ENCODE assay signal across 20 cellular contexts in genomic region chr2:231590614-231591013, GRCh38. TPM values are rescaled to one million over a fixed set of nuclear protein-coding genes. Genes with fewer than 3 reads are reported as not detected.
A peak's percentile ranks its signal among the peaks of the same experiment; 100 is the strongest.
DNase-seq lines count a peak whose midpoint lies in the region; ATAC-seq, FAIRE-seq and TF ChIP-seq lines count a peak whose summit lies in the region.
"Had no signal": no experiment of that assay in that cellular context is flagged by ENCODE, and none has a peak within 500 bp of the region (broad histone marks: within the 10 kb centered on the region; RNA-seq: fewer than 3 reads in every experiment).

No MANE protein-coding gene starts in this region.

- H3K9ac ChIP-seq in PC-3 (ENCODE audit: low read length), result no peak overlapping the region

- WGBS in small intestine, 3 donors, result 13 to 54% (median 49%) methylated on average over 6 of the region's 6 CpGs

- H3F3A ChIP-seq in PC-3 (ENCODE audit: low read length, unreplicated experiment), result no peaks in the 10 kb centered on the region

- H3K9me3 ChIP-seq in PC-3 (ENCODE audit: low read length) (no peaks in the 10 kb centered on the region), small intestine (ENCODE audit: control insufficient read depth, low read depth) (no peaks in the 10 kb centered on the region)
- H3K9me3 ChIP-seq: psoas muscle had no signal

- BruUV-seq in PC-3 (replicated peaks; lab: Mats Ljungman, UMichigan), result no TSS peak

- H3K27me3 ChIP-seq in PC-3 (ENCODE audit: low read length), result no peaks in the 10 kb centered on the region
- H3K27me3 ChIP-seq in small intestine (ENCODE audit: control insufficient read depth in 2 of 2, insufficient read depth in 2 of 2, low read length in 2 of 2), result no peaks in the 10 kb centered on the region

- H2AFZ ChIP-seq in PC-3 (ENCODE audit: low read length), result no peak overlapping the region

- H4K20me1 ChIP-seq in PC-3 (ENCODE audit: low read length), result no peaks in the 10 kb centered on the region

- POLR2A ChIA-PET in PC-3 (lab: Charles Lee; ENCODE audit: unreplicated experiment), result no interaction called here

- H3K36me3 ChIP-seq in PC-3 (ENCODE audit: low read depth, low read length) (no peaks in the 10 kb centered on the region), small intestine (ENCODE audit: control insufficient read depth in 2 of 2, insufficient read depth in 2 of 2, low read length in 2 of 2) (no peaks in the 10 kb centered on the region)

- H3K9me2 ChIP-seq in PC-3 (replicated peaks; ENCODE audit: low read length), result no peaks in the 10 kb centered on the region

- H3K79me2 ChIP-seq in PC-3 (ENCODE audit: low read length), result no peaks in the 10 kb centered on the region

- H3K4me3 ChIP-seq in PC-3 (ENCODE audit: low read length) (no peak overlapping the region), small intestine (ENCODE audit: low read depth in 1 of 2, low read length in 2 of 2) (no peak overlapping the region)
- H3K4me3 ChIP-seq: psoas muscle had no signal

- ATAC-seq in PC-3, result peak; percentile 33
- ATAC-seq: activated naive CD8-positive, alpha-beta T cell treated with anti-CD3 and anti-CD28 coated beads, Interleukin-2, amount 50 U/mL, for 24 hours; left ventricle myocardium superior; naive thymus-derived CD4-positive, alpha-beta T cell; psoas muscle; stimulated activated naive B cell treated with anti-CD40 and anti-IgM and Interleukin-4, amounts not matched to agents 10 μg/mL and 1 μg/mL and 100 μg/mL, for 72 hours had no signal

- intact Hi-C loops in PC-3 (cut with micrococcal nuclease), result no loop called here

- DNase-seq in NCI-H146 (lab: John Stamatoyannopoulos, UW) (peak; percentile 9), NCI-H146 treated with DMSO at 0.1 percent for 48 hours (lab: John Stamatoyannopoulos, UW; ENCODE audit: unreplicated experiment) (no peak), PC-3 (peak; percentile 15), islet precursor cell (peak; percentile 88), small intestine (peak; percentile 27), A172 (ENCODE audit: low spot score) (no peak), NCI-H524 treated with DMSO at 0.1 percent for 48 hours (lab: John Stamatoyannopoulos, UW) (no peak), dermis blood vessel endothelial cell (no peak)
- DNase-seq: activated naive CD8-positive, alpha-beta T cell treated with anti-CD3 and anti-CD28 coated beads, Interleukin-2, amount 50 U/mL, for 24 hours; effector CD4-positive, alpha-beta T cell; left ventricle myocardium superior; naive thymus-derived CD4-positive, alpha-beta T cell; psoas muscle; stimulated activated naive B cell treated with anti-CD40 and anti-IgM and Interleukin-4, amounts not matched to agents 10 μg/mL and 1 μg/mL and 100 μg/mL, for 72 hours had no signal

- H3K4me2 ChIP-seq in PC-3 (ENCODE audit: low read length), result no peak overlapping the region

- H3K4me1 ChIP-seq in PC-3 (ENCODE audit: insufficient read depth, low read length), result no peaks in the 10 kb centered on the region
- no peaks in the 10 kb centered on the region for H3K4me1 ChIP-seq in small intestine (ENCODE audit: control insufficient read depth in 2 of 2, insufficient read depth in 1 of 2, low read depth in 1 of 2, low read length in 1 of 2)
- H3K4me1 ChIP-seq: psoas muscle had no signal

- TF ChIP-seq CTCF in PC-3 (conservative IDR thresholded peaks at IDR 0.05; ENCODE audit: low read depth, low read length), result no peak

- H3K27ac ChIP-seq in PC-3 (ENCODE audit: low read length) (no peak overlapping the region), small intestine (ENCODE audit: low read depth in 1 of 2, low read length in 1 of 2) (no peak overlapping the region)
- H3K27ac ChIP-seq: C4-2B, psoas muscle had no signal

- FAIRE-seq in small intestine (lab: Jason Lieb, UNC), result no peak
- FAIRE-seq: A204.1 had no signal

- CTCF ChIA-PET in PC-3 (lab: Charles Lee), result no interaction called here

RNA-seq across cellular contexts. Expression of gene TEX44, which starts 2.0 kb away (rescaled TPM):
- not detected in 2 replicates for total RNA-seq in PC-3 (2014; rRNA removed)
- not detected for polyA plus RNA-seq in small intestine
- not detected in 2 replicates for total RNA-seq in A172 (2014; rRNA removed; shearing (Covaris generic))
- not detected in 2 replicates for total RNA-seq in dermis blood vessel endothelial cell
- total RNA-seq: cardiac septum; left ventricle myocardium superior; LHCN-M2; naive thymus-derived CD4-positive, alpha-beta T cell; psoas muscle; RPMI7951; urinary bladder had no signal
- polyA plus RNA-seq: naive thymus-derived CD4-positive, alpha-beta T cell; psoas muscle; urinary bladder had no signal

Comparison
In these comparisons a context has a peak if more than half of its experiments do, and no peak if none do; other contexts are left out.
1. DNase-seq: peak in NCI-H146 (single experiment), PC-3 (single experiment), islet precursor cell (single experiment) and small intestine (single experiment); none in NCI-H146 treated with DMSO at 0.1 percent for 48 hours (single experiment), A172 (single experiment), NCI-H524 treated with DMSO at 0.1 percent for 48 hours (single experiment) and dermis blood vessel endothelial cell (single experiment).